10 cellular contexts compared by ENCODE assay signal in the genomic region with DNA sequence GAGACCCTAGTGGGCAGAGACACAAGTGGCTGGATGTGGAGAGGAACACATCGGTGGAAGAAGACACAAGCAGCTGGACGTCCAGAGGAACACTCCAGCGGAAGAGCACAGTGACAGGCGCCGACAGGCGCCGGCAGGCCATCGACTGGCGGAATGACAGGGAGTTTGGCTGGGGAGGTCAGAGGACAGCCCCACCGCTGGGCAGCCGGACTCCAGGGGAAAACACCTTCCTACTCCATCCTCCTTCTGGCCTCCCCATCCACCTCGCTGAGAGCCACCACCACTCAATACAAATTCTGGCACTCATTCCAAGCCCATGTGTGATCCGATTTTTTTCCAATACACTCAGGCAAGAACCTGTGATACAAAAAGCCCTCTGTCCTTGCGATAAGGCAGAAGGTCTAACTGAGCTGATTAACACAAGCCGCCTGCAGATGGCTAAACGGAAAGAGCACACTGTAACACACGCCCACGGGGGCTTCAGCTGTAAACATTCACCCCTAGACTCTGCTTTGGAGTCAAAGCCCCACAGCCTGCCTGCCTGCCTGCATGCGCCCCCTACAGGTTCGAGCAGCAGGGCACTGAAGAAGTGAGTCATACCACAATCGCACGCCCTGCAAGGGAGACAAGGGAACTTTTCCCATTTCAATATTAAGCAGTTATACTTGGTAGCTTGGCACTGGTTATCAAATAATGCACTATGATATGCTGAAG. TPM values are rescaled to one million over a fixed set of nuclear protein-coding genes. Genes with fewer than 3 reads are reported as not detected.
DNase-seq lines count a peak whose midpoint lies in the region; ATAC-seq and TF ChIP-seq lines count a peak whose summit lies in the region.
"Had no signal": no experiment of that assay in that cellular context is flagged by ENCODE, and none has a peak within 500 bp of the region (broad histone marks: within the 10 kb centered on the region; RNA-seq: fewer than 3 reads in every experiment).

No MANE protein-coding gene starts in this region.

- no peaks in the 10 kb centered on the region for H3K36me3 ChIP-seq in SJCRH30
- H3K36me3 ChIP-seq in effector memory CD4-positive, alpha-beta T cell (ENCODE audit: control insufficient read depth, insufficient read depth, low read length), result no peaks in the 10 kb centered on the region

- ATAC-seq in GM18867 (IDR thresholded peaks at IDR 0.05; ENCODE audit: unreplicated experiment), result peak; percentile 35
- no peak for ATAC-seq in esophagus mucosa
- ATAC-seq in GM18907 (IDR thresholded peaks at IDR 0.05; ENCODE audit: unreplicated experiment), result no peak
- ATAC-seq: K562 had no signal

- H3K4me1 ChIP-seq in SJCRH30, result peaks cover 4% of the 10 kb centered on the region; the same call in 1 of the 2 replicates
- H3K4me1 ChIP-seq in effector memory CD4-positive, alpha-beta T cell (ENCODE audit: control insufficient read depth, insufficient read depth, low read length, poor library complexity, severe bottlenecking), result no peaks in the 10 kb centered on the region

- DNase-seq in AG04449 (ENCODE audit: low read depth, low spot score), result no peak
- DNase-seq in SJCRH30, result peak; percentile 50 to 65
- peak; percentile 43 for DNase-seq in iPS-NIHi11 (ENCODE audit: low spot score)
- DNase-seq in NCI-H2029 (lab: John Stamatoyannopoulos, UW), result no peak
- DNase-seq in effector memory CD4-positive, alpha-beta T cell, result no peak

- no peaks in the 10 kb centered on the region for H3K27me3 ChIP-seq in SJCRH30
- no peaks in the 10 kb centered on the region for H3K27me3 ChIP-seq in effector memory CD4-positive, alpha-beta T cell (replicated peaks; ENCODE audit: control insufficient read depth, insufficient read depth, low read length, poor library complexity, severe bottlenecking)

- TF ChIP-seq CTCF in AG04449 (IDR thresholded peaks at IDR 0.05; ENCODE audit: insufficient read depth, low read length, missing control alignments), result peak; percentile 42

- H3K4me3 ChIP-seq in AG04449 (ENCODE audit: low read depth, low read length), result no peak overlapping the region
- H3K4me3 ChIP-seq in SJCRH30, result no peak overlapping the region
- H3K4me3 ChIP-seq in effector memory CD4-positive, alpha-beta T cell (ENCODE audit: insufficient read depth, low read depth, low read length, poor library complexity, severe bottlenecking), result no peak overlapping the region
- H3K4me3 ChIP-seq: K562, lung had no signal

- POLR2A ChIA-PET in AG04449 (lab: Yijun Ruan, JAX), result no interaction called here

- H3K27ac ChIP-seq in SJCRH30, result no peak overlapping the region
- no peak overlapping the region for H3K27ac ChIP-seq in effector memory CD4-positive, alpha-beta T cell (ENCODE audit: insufficient read depth, low read length, poor library complexity, severe bottlenecking)

- H3K9me3 ChIP-seq in SJCRH30 (replicated peaks), result no peaks in the 10 kb centered on the region
- H3K9me3 ChIP-seq in effector memory CD4-positive, alpha-beta T cell (ENCODE audit: control insufficient read depth, low read length), result no peaks in the 10 kb centered on the region

- CTCF ChIA-PET in AG04449 (lab: Yijun Ruan, JAX), result no interaction called here

RNA-seq across cellular contexts. Expression of a gene that starts 50.2 kb away (rescaled TPM):
- total RNA-seq in SJCRH30 (2014; rRNA removed; shearing (Covaris generic)), result 6.8 and 7.5 TPM in 2 replicates
- total RNA-seq in esophagus mucosa, result 0.40 TPM
- total RNA-seq: K562 had no signal

Comparison
In these comparisons a context has a peak if more than half of its experiments do, and no peak if none do; other contexts are left out.
1. DNase-seq: peak in SJCRH30 (2 of 2) and iPS-NIHi11 (single experiment); none in AG04449 (single experiment), NCI-H2029 (single experiment) and effector memory CD4-positive, alpha-beta T cell (0 of 3).